Comparison of ENCODE assay signal across 15 cellular contexts in genomic region chr16:89418352-89418751, GRCh38.
"Had no signal": no experiment of that assay in that cellular context is flagged by ENCODE, and none has a peak within 500 bp of the region (broad histone marks: within the 10 kb centered on the region; RNA-seq: fewer than 3 reads in every experiment).

No MANE protein-coding gene starts in this region.

- H3K9me3 Mint-ChIP-seq: activated B cell treated with CpG ODN at 0.5 μM for 24 hours; activated naive CD4-positive, alpha-beta T cell treated with anti-CD3 and anti-CD28 coated beads, Interleukin-2, amount 10 ng/mL, durations not matched to agents 7 days and 5 days; dendritic cell treated with granulocyte-macrophage colony-stimulating factor and Interleukin-4, amounts not matched to agents 40 ng/mL and 50 ng/mL, for 4 days; effector memory CD8-positive, alpha-beta T cell; T-helper 1 cell treated with Interleukin-12 subunit alpha and Interleukin-12 subunit beta and Interleukin-4 antibody, amounts not matched to agents 30 μg/mL and 1 μg/mL, for 36 hours had no signal

- DNase-seq: activated B cell treated with CpG ODN at 0.5 μM for 24 hours; activated CD4-positive, alpha-beta T cell treated with anti-CD3 and anti-CD28 coated beads, Interleukin-2, amount 50 U/mL, for 48 hours; activated CD8-positive, alpha-beta memory T cell treated with anti-CD3 and anti-CD28 coated beads, Interleukin-2, amount 50 U/mL, for 4 hours; activated naive CD4-positive, alpha-beta T cell treated with anti-CD3 and anti-CD28 coated beads, Interleukin-2, amount 10 ng/mL, durations not matched to agents 7 days and 5 days; brain microvascular endothelial cell; effector memory CD8-positive, alpha-beta T cell; hippocampal formation; spleen; stimulated activated CD4-positive, alpha-beta T cell treated with anti-CD3 and anti-CD28 coated beads, Interleukin-1b, Interleukin-23, amount 100 ng/mL, for 48 hours; stimulated activated naive CD4-positive, alpha-beta T cell had no signal

- H3K27ac ChIP-seq: brain microvascular endothelial cell, gastroesophageal sphincter, neutrophil, spleen had no signal

- H3K4me3 Mint-ChIP-seq: activated B cell treated with CpG ODN at 0.5 μM for 24 hours; activated naive CD4-positive, alpha-beta T cell treated with anti-CD3 and anti-CD28 coated beads, Interleukin-2, amount 10 ng/mL, durations not matched to agents 7 days and 5 days; dendritic cell treated with granulocyte-macrophage colony-stimulating factor and Interleukin-4, amounts not matched to agents 40 ng/mL and 50 ng/mL, for 4 days; T-helper 1 cell treated with Interleukin-12 subunit alpha and Interleukin-12 subunit beta and Interleukin-4 antibody, amounts not matched to agents 30 μg/mL and 1 μg/mL, for 36 hours had no signal

- H3K27me3 ChIP-seq: brain microvascular endothelial cell, gastroesophageal sphincter, neutrophil, spleen had no signal

- H3K9me3 ChIP-seq: gastroesophageal sphincter, neutrophil, spleen had no signal

- H3K27me3 Mint-ChIP-seq: activated B cell treated with CpG ODN at 0.5 μM for 24 hours; activated naive CD4-positive, alpha-beta T cell treated with anti-CD3 and anti-CD28 coated beads, Interleukin-2, amount 10 ng/mL, durations not matched to agents 7 days and 5 days; dendritic cell treated with granulocyte-macrophage colony-stimulating factor and Interleukin-4, amounts not matched to agents 40 ng/mL and 50 ng/mL, for 4 days; effector memory CD8-positive, alpha-beta T cell had no signal

- ATAC-seq: effector memory CD8-positive, alpha-beta T cell; gastroesophageal sphincter; SK-N-SH treated with all-trans-retinoic acid at 6 μM for 48 hours had no signal

- H3K27ac Mint-ChIP-seq: activated B cell treated with CpG ODN at 0.5 μM for 24 hours; activated naive CD4-positive, alpha-beta T cell treated with anti-CD3 and anti-CD28 coated beads, Interleukin-2, amount 10 ng/mL, durations not matched to agents 7 days and 5 days; dendritic cell treated with granulocyte-macrophage colony-stimulating factor and Interleukin-4, amounts not matched to agents 40 ng/mL and 50 ng/mL, for 4 days; T-helper 1 cell treated with Interleukin-12 subunit alpha and Interleukin-12 subunit beta and Interleukin-4 antibody, amounts not matched to agents 30 μg/mL and 1 μg/mL, for 36 hours had no signal
